ENCODE assay signal across 1 cellular context in genomic region chr22:30340911-30341685, GRCh38.
TF ChIP-seq lines count a peak whose summit lies in the region.

No MANE protein-coding gene starts in this region.

TF ChIP-seq in GM12878, 131 proteins besides CTCF, POLR2A, EP300 and RAD21:
- TF ChIP-seq RELB (IDR thresholded peaks at IDR 0.05; ENCODE audit: low read depth) (no peak), ATF7 (IDR thresholded peaks at IDR 0.05; ENCODE audit: low read depth) (no peak), SIN3A (IDR thresholded peaks at IDR 0.05; ENCODE audit: low read depth, low read length) (no peak), SP1 (IDR thresholded peaks at IDR 0.05; ENCODE audit: low read depth, low read length) (no peak), SREBF2 (IDR thresholded peaks at IDR 0.05; ENCODE audit: low read length) (no peak), TCF12 (IDR thresholded peaks at IDR 0.05; ENCODE audit: low read depth, low read length) (no peak), YY1 (IDR thresholded peaks at IDR 0.05; ENCODE audit: low read depth, low read length) (no peak), BACH1 (IDR thresholded peaks at IDR 0.05; ENCODE audit: borderline replicate concordance) (no peak), SPI1 (IDR thresholded peaks at IDR 0.05; ENCODE audit: borderline replicate concordance, insufficient read depth, low read depth, low read length) (no peak), SREBF1 (IDR thresholded peaks at IDR 0.05; ENCODE audit: low read length) (no peak), POLR2AphosphoS5 (IDR thresholded peaks at IDR 0.05; ENCODE audit: low read length) (no peak), TCF3 (IDR thresholded peaks at IDR 0.05; ENCODE audit: borderline replicate concordance, insufficient read depth, low read depth, low read length) (no peak), CEBPB (IDR thresholded peaks at IDR 0.05; ENCODE audit: borderline replicate concordance in 1 of 2, low read depth in 2 of 2, low read length in 2 of 2) (no peak), ZSCAN29 (IDR thresholded peaks at IDR 0.05) (no peak), HCFC1 (IDR thresholded peaks at IDR 0.05; ENCODE audit: low read length) (no peak)
- TF ChIP-seq, protein P1, sequence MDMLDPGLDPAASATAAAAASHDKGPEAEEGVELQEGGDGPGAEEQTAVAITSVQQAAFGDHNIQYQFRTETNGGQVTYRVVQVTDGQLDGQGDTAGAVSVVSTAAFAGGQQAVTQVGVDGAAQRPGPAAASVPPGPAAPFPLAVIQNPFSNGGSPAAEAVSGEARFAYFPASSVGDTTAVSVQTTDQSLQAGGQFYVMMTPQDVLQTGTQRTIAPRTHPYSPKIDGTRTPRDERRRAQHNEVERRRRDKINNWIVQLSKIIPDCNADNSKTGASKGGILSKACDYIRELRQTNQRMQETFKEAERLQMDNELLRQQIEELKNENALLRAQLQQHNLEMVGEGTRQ (IDR thresholded peaks at IDR 0.05; ENCODE audit: borderline replicate concordance, low read depth, low read length) = no peak
- TF ChIP-seq, protein P2, sequence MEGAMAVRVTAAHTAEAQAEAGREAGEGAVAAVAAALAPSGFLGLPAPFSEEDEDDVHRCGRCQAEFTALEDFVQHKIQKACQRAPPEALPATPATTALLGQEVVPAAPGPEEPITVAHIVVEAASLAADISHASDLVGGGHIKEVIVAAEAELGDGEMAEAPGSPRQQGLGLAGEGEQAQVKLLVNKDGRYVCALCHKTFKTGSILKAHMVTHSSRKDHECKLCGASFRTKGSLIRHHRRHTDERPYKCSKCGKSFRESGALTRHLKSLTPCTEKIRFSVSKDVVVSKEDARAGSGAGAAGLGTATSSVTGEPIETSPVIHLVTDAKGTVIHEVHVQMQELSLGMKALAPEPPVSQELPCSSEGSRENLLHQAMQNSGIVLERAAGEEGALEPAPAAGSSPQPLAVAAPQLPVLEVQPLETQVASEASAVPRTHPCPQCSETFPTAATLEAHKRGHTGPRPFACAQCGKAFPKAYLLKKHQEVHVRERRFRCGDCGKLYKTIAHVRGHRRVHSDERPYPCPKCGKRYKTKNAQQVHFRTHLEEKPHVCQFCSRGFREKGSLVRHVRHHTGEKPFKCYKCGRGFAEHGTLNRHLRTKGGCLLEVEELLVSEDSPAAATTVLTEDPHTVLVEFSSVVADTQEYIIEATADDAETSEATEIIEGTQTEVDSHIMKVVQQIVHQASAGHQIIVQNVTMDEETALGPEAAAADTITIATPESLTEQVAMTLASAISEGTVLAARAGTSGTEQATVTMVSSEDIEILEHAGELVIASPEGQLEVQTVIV (IDR thresholded peaks at IDR 0.05; ENCODE audit: borderline replicate concordance, partially characterized antibody) = no peak
